ENCODE assay signal across 19 cellular contexts in the genomic region with DNA sequence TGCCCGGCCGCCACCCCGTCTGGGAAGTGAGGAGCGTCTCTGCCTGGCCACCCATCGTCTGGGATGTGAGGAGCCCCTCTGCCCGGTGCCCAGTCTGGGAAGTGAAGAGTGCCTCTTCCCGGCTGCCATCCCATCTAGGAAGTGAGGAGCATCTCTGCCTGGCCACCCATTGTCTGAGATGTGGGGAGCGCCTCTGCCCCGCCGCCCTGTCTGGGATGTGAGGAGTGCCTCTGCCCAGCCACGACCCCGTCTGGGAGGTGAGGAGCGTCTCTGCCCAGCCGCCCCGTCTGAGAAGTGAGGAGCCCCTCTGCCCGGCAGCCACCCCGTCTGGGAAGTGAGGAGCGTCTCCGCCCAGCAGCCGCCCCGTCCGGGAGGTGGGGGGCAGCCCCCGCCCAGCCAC. TPM values are rescaled to one million over a fixed set of nuclear protein-coding genes. Genes with fewer than 3 reads are reported as not detected.
"Had no signal": no experiment of that assay in that cellular context is flagged by ENCODE, and none has a peak within 500 bp of the region (broad histone marks: within the 10 kb centered on the region; RNA-seq: fewer than 3 reads in every experiment).

No MANE protein-coding gene starts in this region.

RNA-seq across cellular contexts. Expression of a gene that starts 10.1 kb away (rescaled TPM):
- total RNA-seq: activated naive CD4-positive, alpha-beta T cell treated with anti-CD3 and anti-CD28 coated beads for 36 hours; activated naive CD4-positive, alpha-beta T cell treated with anti-CD3 and anti-CD28 coated beads, Interleukin-2, amount 50 U/mL, for 72 hours; activated naive CD8-positive, alpha-beta T cell treated with anti-CD3 and anti-CD28 coated beads for 36 hours; activated naive CD8-positive, alpha-beta T cell treated with anti-CD3 and anti-CD28 coated beads, Interleukin-2, amount 10 ng/mL, durations not matched to agents 7 days and 5 days; activated T-cell treated with anti-CD3 and anti-CD28 coated beads, Interleukin-2, amount 50 U/mL, for 4 hours; activated T-cell treated with anti-CD3 and anti-CD28 coated beads, Interleukin-2, amount 50 U/mL, for 72 hours; activated T-helper 1 cell treated with anti-CD3 and anti-CD28 coated beads, Interleukin-12 subunit alpha, Interleukin-12 subunit beta, Interleukin-2, Interleukin-4 antibody, amounts not matched to agents 30 ng/mL and 10 ng/mL and 1 ng/mL, durations not matched to agents 14 hours and 24 hours and 36 hours; activated T-helper 17 cell treated with anti-CD3 and anti-CD28 coated beads, Interleukin-2, amount 50 U/mL, for 72 hours; activated T-helper 2 cell treated with anti-CD3 and anti-CD28 coated beads, Interferon-gamma antibody, Interleukin-2, Interleukin-4, amounts not matched to agents 10 μg/mL and 5 μg/mL and 100 μg/mL, durations not matched to agents 14 hours and 24 hours and 36 hours; adrenal gland; aorta; ascending aorta; astrocyte; body of pancreas; breast epithelium; bronchial epithelial cell; cardiac muscle cell; cardiac septum; cerebellum had no signal

RNA-seq across cellular contexts. Expression of a gene that starts 17.6 kb away (rescaled TPM):
- total RNA-seq: activated naive CD4-positive, alpha-beta T cell treated with anti-CD3 and anti-CD28 coated beads for 36 hours; activated naive CD4-positive, alpha-beta T cell treated with anti-CD3 and anti-CD28 coated beads, Interleukin-2, amount 50 U/mL, for 72 hours; activated naive CD8-positive, alpha-beta T cell treated with anti-CD3 and anti-CD28 coated beads for 36 hours; activated naive CD8-positive, alpha-beta T cell treated with anti-CD3 and anti-CD28 coated beads, Interleukin-2, amount 10 ng/mL, durations not matched to agents 7 days and 5 days; activated T-cell treated with anti-CD3 and anti-CD28 coated beads, Interleukin-2, amount 50 U/mL, for 4 hours; activated T-cell treated with anti-CD3 and anti-CD28 coated beads, Interleukin-2, amount 50 U/mL, for 72 hours; activated T-helper 1 cell treated with anti-CD3 and anti-CD28 coated beads, Interleukin-12 subunit alpha, Interleukin-12 subunit beta, Interleukin-2, Interleukin-4 antibody, amounts not matched to agents 30 ng/mL and 10 ng/mL and 1 ng/mL, durations not matched to agents 14 hours and 24 hours and 36 hours; activated T-helper 17 cell treated with anti-CD3 and anti-CD28 coated beads, Interleukin-2, amount 50 U/mL, for 72 hours; activated T-helper 2 cell treated with anti-CD3 and anti-CD28 coated beads, Interferon-gamma antibody, Interleukin-2, Interleukin-4, amounts not matched to agents 10 μg/mL and 5 μg/mL and 100 μg/mL, durations not matched to agents 14 hours and 24 hours and 36 hours; adrenal gland; aorta; ascending aorta; astrocyte; body of pancreas; breast epithelium; bronchial epithelial cell; cardiac muscle cell; cardiac septum; cerebellum had no signal
